16 cellular contexts compared by ENCODE assay signal in genomic region chr5:5645198-5645597, GRCh38.
DNase-seq lines count a peak whose midpoint lies in the region; ATAC-seq and TF ChIP-seq lines count a peak whose summit lies in the region.
"Had no signal": no experiment of that assay in that cellular context is flagged by ENCODE, and none has a peak within 500 bp of the region (broad histone marks: within the 10 kb centered on the region; RNA-seq: fewer than 3 reads in every experiment).

No MANE protein-coding gene starts in this region.

- no peaks in the 10 kb centered on the region for H3K9me3 Mint-ChIP-seq in endothelial cell (ENCODE audit: unreplicated experiment)
- H3K9me3 Mint-ChIP-seq in activated naive CD8-positive, alpha-beta T cell treated with anti-CD3 and anti-CD28 coated beads, Interleukin-2, amount 50 U/mL, for 24 hours: no peaks in the 10 kb centered on the region

- H3K4me3 Mint-ChIP-seq in endothelial cell (ENCODE audit: unreplicated experiment): no peak overlapping the region
- no peak overlapping the region for H3K4me3 Mint-ChIP-seq in activated naive CD8-positive, alpha-beta T cell treated with anti-CD3 and anti-CD28 coated beads, Interleukin-2, amount 50 U/mL, for 24 hours
- H3K4me3 Mint-ChIP-seq: CD4-positive, alpha-beta memory T cell had no signal

- H3K9me3 ChIP-seq in stomach smooth muscle (ENCODE audit: control insufficient read depth in 2 of 2, low read length in 2 of 2) (no peaks in the 10 kb centered on the region), right atrium auricular region (no peaks in the 10 kb centered on the region)

- H3K27me3 ChIP-seq in mesendoderm (ENCODE audit: insufficient read depth, low read length, poor library complexity): no peaks in the 10 kb centered on the region
- H3K27me3 ChIP-seq in stomach smooth muscle (ENCODE audit: control insufficient read depth in 1 of 2, insufficient read depth in 2 of 2, low read length in 2 of 2): no peaks in the 10 kb centered on the region
- H3K27me3 ChIP-seq in right atrium auricular region: no peaks in the 10 kb centered on the region

- H3K27me3 Mint-ChIP-seq in endothelial cell (ENCODE audit: unreplicated experiment): peaks cover 4% of the 10 kb centered on the region
- H3K27me3 Mint-ChIP-seq in activated naive CD8-positive, alpha-beta T cell treated with anti-CD3 and anti-CD28 coated beads, Interleukin-2, amount 50 U/mL, for 24 hours: peaks cover 6% of the 10 kb centered on the region

- no peak overlapping the region for H2AK5ac ChIP-seq in mesendoderm (ENCODE audit: low read length)

- H3K4me1 Mint-ChIP-seq in endothelial cell (ENCODE audit: unreplicated experiment): no peaks in the 10 kb centered on the region
- H3K4me1 Mint-ChIP-seq in activated naive CD8-positive, alpha-beta T cell treated with anti-CD3 and anti-CD28 coated beads, Interleukin-2, amount 50 U/mL, for 24 hours: no peaks in the 10 kb centered on the region
- H3K4me1 Mint-ChIP-seq: CD4-positive, alpha-beta memory T cell had no signal

- no peak overlapping the region for H4K8ac ChIP-seq in mesendoderm (ENCODE audit: low read depth, low read length)

- H3K4ac ChIP-seq in mesendoderm (ENCODE audit: low read depth, low read length): no peak overlapping the region

- DNase-seq in NCI-H524 treated with DMSO at 0.1 percent for 48 hours (lab: John Stamatoyannopoulos, UW) (peak; percentile 78), NCI-H82 treated with DMSO at 0.1 percent for 48 hours (lab: John Stamatoyannopoulos, UW; ENCODE audit: unreplicated experiment) (peak; percentile 87), mesendoderm (peak; percentile 56), endothelial cell (ENCODE audit: low spot score) (no peak), right atrium auricular region (ENCODE audit: low spot score) (no peak)
- DNase-seq in activated naive CD8-positive, alpha-beta T cell treated with anti-CD3 and anti-CD28 coated beads, Interleukin-2, amount 50 U/mL, for 24 hours: no peak
- DNase-seq: C1 segment of cervical spinal cord; Calu3; CD4-positive, alpha-beta memory T cell; COR-L47; DMS153; DND-41; GM23248; H7; HCEC 1CT had no signal

- H3K27ac Mint-ChIP-seq in endothelial cell (ENCODE audit: unreplicated experiment): no peak overlapping the region
- no peak overlapping the region for H3K27ac Mint-ChIP-seq in activated naive CD8-positive, alpha-beta T cell treated with anti-CD3 and anti-CD28 coated beads, Interleukin-2, amount 50 U/mL, for 24 hours
- H3K27ac Mint-ChIP-seq: CD4-positive, alpha-beta memory T cell had no signal

- no peak for ATAC-seq in activated naive CD8-positive, alpha-beta T cell treated with anti-CD3 and anti-CD28 coated beads, Interleukin-2, amount 50 U/mL, for 24 hours

- no peak overlapping the region for H2BK15ac ChIP-seq in mesendoderm (replicated peaks; ENCODE audit: low read depth)

- no peak overlapping the region for H2BK5ac ChIP-seq in mesendoderm (ENCODE audit: low read length)

- no peaks in the 10 kb centered on the region for H3K79me2 ChIP-seq in mesendoderm (ENCODE audit: control insufficient read depth, insufficient read depth, low read length)

- no peak overlapping the region for H3K18ac ChIP-seq in mesendoderm (ENCODE audit: low read length)

- no peaks in the 10 kb centered on the region for H3K79me1 ChIP-seq in mesendoderm (ENCODE audit: low read length)

- no CpG with 5 or more reads among the region's 2 CpGs for WGBS in mesendoderm (ENCODE audit: extremely low coverage, insufficient coverage, low lambda C conversion rate)

- H3K23ac ChIP-seq in mesendoderm (ENCODE audit: low read length): no peak overlapping the region

- H3K4me1 ChIP-seq in mesendoderm (ENCODE audit: control insufficient read depth, low read depth, low read length): peaks cover 2% of the 10 kb centered on the region
- H3K4me1 ChIP-seq in stomach smooth muscle (ENCODE audit: control insufficient read depth, insufficient read depth, low read length): peaks cover 21% of the 10 kb centered on the region
- H3K4me1 ChIP-seq in right atrium auricular region: peaks cover 0 to 11% of the 10 kb centered on the region in 2 donors

- H3K4me3 ChIP-seq in mesendoderm (ENCODE audit: low read length): no peak overlapping the region
- no peak overlapping the region for H3K4me3 ChIP-seq in stomach smooth muscle (ENCODE audit: low read length in 2 of 2)
- H3K4me3 ChIP-seq in right atrium auricular region: no peak overlapping the region
- H3K4me3 ChIP-seq: GM23248 had no signal

- H3K36me3 Mint-ChIP-seq in endothelial cell (ENCODE audit: low read depth, unreplicated experiment): no peaks in the 10 kb centered on the region
- H3K36me3 Mint-ChIP-seq in activated naive CD8-positive, alpha-beta T cell treated with anti-CD3 and anti-CD28 coated beads, Interleukin-2, amount 50 U/mL, for 24 hours (ENCODE audit: low read depth): no peaks in the 10 kb centered on the region
- H3K36me3 Mint-ChIP-seq: CD4-positive, alpha-beta memory T cell had no signal

- no peak overlapping the region for H3K56ac ChIP-seq in mesendoderm (ENCODE audit: low read length)

- H3K4me2 ChIP-seq in mesendoderm (ENCODE audit: low read length): no peak overlapping the region

- H3K9ac ChIP-seq in mesendoderm (ENCODE audit: low read length): no peak overlapping the region
- no peak overlapping the region for H3K9ac ChIP-seq in stomach smooth muscle (ENCODE audit: low read length in 2 of 2)
- H3K9ac ChIP-seq: GM23248 had no signal

- H3K36me3 ChIP-seq in mesendoderm (ENCODE audit: control insufficient read depth, insufficient read depth, low read length) (no peaks in the 10 kb centered on the region), stomach smooth muscle (ENCODE audit: control insufficient read depth in 2 of 2, insufficient read depth in 2 of 2, low read length in 2 of 2) (no peaks in the 10 kb centered on the region), right atrium auricular region (no peaks in the 10 kb centered on the region)

- no peak overlapping the region for H2BK120ac ChIP-seq in mesendoderm (ENCODE audit: low read depth, low read length)

- H4K5ac ChIP-seq in mesendoderm (ENCODE audit: low read length): no peak overlapping the region

- TF ChIP-seq CTCF in endothelial cell (IDR thresholded peaks at IDR 0.05; ENCODE audit: unreplicated experiment) (no peak), right atrium auricular region (IDR thresholded peaks at IDR 0.05) (no peak)

- no peak overlapping the region for H3K27ac ChIP-seq in mesendoderm (ENCODE audit: low read depth, low read length)
- H3K27ac ChIP-seq in stomach smooth muscle (ENCODE audit: low read length): peak overlapping the region; percentile 37
- H3K27ac ChIP-seq in right atrium auricular region: no peak overlapping the region
- H3K27ac ChIP-seq: GM23248 had no signal

Comparison
In these comparisons a context has a peak if more than half of its experiments do, and no peak if none do; other contexts are left out.
1. DNase-seq: peak in NCI-H524 treated with DMSO at 0.1 percent for 48 hours (single experiment), NCI-H82 treated with DMSO at 0.1 percent for 48 hours (single experiment) and mesendoderm (single experiment); none in endothelial cell (single experiment), right atrium auricular region (single experiment) and activated naive CD8-positive, alpha-beta T cell treated with anti-CD3 and anti-CD28 coated beads, Interleukin-2, amount 50 U/mL, for 24 hours (single experiment).